In genomic region chr14:60532442-60532841, GRCh38 we compare ENCODE assay signal across 25 cellular contexts. TPM values are rescaled to one million over a fixed set of nuclear protein-coding genes. Genes with fewer than 3 reads are reported as not detected.
DNase-seq lines count a peak whose midpoint lies in the region; ATAC-seq and TF ChIP-seq lines count a peak whose summit lies in the region.
"Had no signal": no experiment of that assay in that cellular context is flagged by ENCODE, and none has a peak within 500 bp of the region (broad histone marks: within the 10 kb centered on the region; RNA-seq: fewer than 3 reads in every experiment).

No MANE protein-coding gene starts in this region.

- no peaks in the 10 kb centered on the region for H3K27me3 ChIP-seq in RWPE2 (ENCODE audit: insufficient read depth, poor library complexity, severe bottlenecking)
- peaks cover 9% of the 10 kb centered on the region for H3K27me3 ChIP-seq in foreskin keratinocyte
- H3K27me3 ChIP-seq: BLaER1 had no signal

- H3K4me1 ChIP-seq in RWPE2 (ENCODE audit: insufficient read depth, poor library complexity, severe bottlenecking) (peaks cover 13% of the 10 kb centered on the region), foreskin keratinocyte (peaks cover 9% of the 10 kb centered on the region)
- H3K4me1 ChIP-seq: BLaER1 had no signal

- H3K4me3 ChIP-seq in RWPE2 (ENCODE audit: severe bottlenecking): no peak overlapping the region
- H3K4me3 ChIP-seq: BLaER1 had no signal

- DNase-seq in COLO829 (ENCODE audit: low spot score): peak; percentile 19
- DNase-seq in HPDE6-E6E7 (ENCODE audit: extremely low spot score): peak; percentile 56
- no peak for DNase-seq in RWPE2 (ENCODE audit: low spot score)
- peak in 1 of 2 donors; percentile 47 for DNase-seq in foreskin keratinocyte
- no peak for DNase-seq in MV-4-11 (lab: John Stamatoyannopoulos, UW)
- no peak for DNase-seq in islet precursor cell
- DNase-seq: CD4-positive, CD25-positive, alpha-beta regulatory T cell; DMS53; IMR-90; KG1; NCI-H1092; NCI-H1417 treated with DMSO at 0.1 percent for 48 hours; NCI-H1694 treated with DMSO at 0.1 percent for 48 hours; NCI-H2081; NCI-H2227 treated with DMSO at 0.1 percent for 48 hours; NCI-H526 treated with DMSO at 0.1 percent for 48 hours had no signal

- no peaks in the 10 kb centered on the region for H3K9me3 ChIP-seq in RWPE2 (ENCODE audit: severe bottlenecking)
- H3K9me3 ChIP-seq: BLaER1 had no signal

- no peak overlapping the region for H3K27ac ChIP-seq in RWPE2 (ENCODE audit: poor library complexity, severe bottlenecking)
- no peak overlapping the region for H3K27ac ChIP-seq in foreskin keratinocyte
- H3K27ac ChIP-seq: BLaER1 had no signal

- H3K36me3 ChIP-seq in RWPE2 (ENCODE audit: low read depth): no peaks in the 10 kb centered on the region
- H3K36me3 ChIP-seq: BLaER1 had no signal

- TF ChIP-seq CTCF in RWPE2 (IDR thresholded peaks at IDR 0.05; ENCODE audit: poor library complexity, severe bottlenecking) (no peak), foreskin keratinocyte (conservative IDR thresholded peaks at IDR 0.05) (no peak)

- ATAC-seq in RWPE2 (ENCODE audit: low read depth): peak; percentile 89
- ATAC-seq in foreskin keratinocyte: peak; percentile 94
- ATAC-seq in GM18498 (IDR thresholded peaks at IDR 0.05; ENCODE audit: unreplicated experiment): no peak
- ATAC-seq in HG02571 (IDR thresholded peaks at IDR 0.05; ENCODE audit: unreplicated experiment): no peak
- ATAC-seq: Panc1, SK-N-SH treated with all-trans-retinoic acid at 6 μM for 48 hours had no signal

RNA-seq across cellular contexts. Expression of gene SIX6, which starts 23.5 kb away (rescaled TPM):
- total RNA-seq in foreskin keratinocyte: not detected in 2 replicates
- polyA plus RNA-seq in foreskin keratinocyte: not detected in 2 replicates
- total RNA-seq: CD4-positive, CD25-positive, alpha-beta regulatory T cell; Daoy; H4; IMR-90; NCI-H460 had no signal
- polyA plus RNA-seq: AG04450; CD4-positive, CD25-positive, alpha-beta regulatory T cell; IMR-90 had no signal

RNA-seq across cellular contexts. Expression of gene C14orf39, which starts 46.6 kb away (rescaled TPM):
- not detected in 2 replicates for total RNA-seq in foreskin keratinocyte
- not detected in 2 replicates for polyA plus RNA-seq in foreskin keratinocyte
- total RNA-seq: CD4-positive, CD25-positive, alpha-beta regulatory T cell; H4 had no signal
- polyA plus RNA-seq: CD4-positive, CD25-positive, alpha-beta regulatory T cell had no signal

Comparison
In these comparisons a context has a peak if more than half of its experiments do, and no peak if none do; other contexts are left out.
1. DNase-seq: peak in COLO829 (single experiment) and HPDE6-E6E7 (single experiment); none in RWPE2 (single experiment), MV-4-11 (single experiment) and islet precursor cell (single experiment).
2. ATAC-seq: peak in RWPE2 (single experiment) and foreskin keratinocyte (single experiment); none in GM18498 (single experiment) and HG02571 (single experiment).